ENCODE assay signal across 34 cellular contexts in the genomic region with DNA sequence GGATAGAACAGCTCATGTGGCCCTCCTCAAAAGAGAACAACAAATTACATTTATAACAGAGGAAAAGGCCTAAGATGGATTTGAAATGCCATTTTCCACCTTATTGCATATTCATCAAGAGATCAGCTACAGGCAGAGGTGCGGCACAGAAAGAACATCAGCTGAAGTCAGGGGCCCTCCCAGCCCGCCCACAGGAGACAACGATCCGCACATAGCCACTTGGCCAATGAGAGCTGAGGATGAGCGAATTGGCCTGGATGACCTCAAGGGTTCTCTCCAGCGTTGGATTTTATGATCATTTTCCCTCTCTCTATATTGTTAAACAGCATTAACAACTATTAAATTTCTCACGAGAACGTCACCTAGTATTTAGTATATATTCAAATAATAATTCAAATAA.
"Had no signal": no experiment of that assay in that cellular context is flagged by ENCODE, and none has a peak within 500 bp of the region (broad histone marks: within the 10 kb centered on the region; RNA-seq: fewer than 3 reads in every experiment).

No MANE protein-coding gene starts in this region.

- H3K36me3 Mint-ChIP-seq: activated CD8-positive, alpha-beta memory T cell treated with anti-CD3 and anti-CD28 coated beads, Interleukin-2, amount 10 ng/mL, durations not matched to agents 7 days and 5 days had no signal

- ATAC-seq: activated CD4-positive, alpha-beta T cell treated with anti-CD3 and anti-CD28 coated beads for 36 hours; activated CD4-positive, CD25-positive, alpha-beta regulatory T cell treated with anti-CD3 and anti-CD28 coated beads, Interleukin-2, amount 50 U/mL, for 24 hours; activated CD8-positive, alpha-beta memory T cell treated with anti-CD3 and anti-CD28 coated beads, Interleukin-2, amount 10 ng/mL, durations not matched to agents 7 days and 5 days; activated CD8-positive, alpha-beta T cell treated with anti-CD3 and anti-CD28 coated beads, Interleukin-2, amount 10 ng/mL, durations not matched to agents 7 days and 5 days; activated naive CD8-positive, alpha-beta T cell treated with anti-CD3 and anti-CD28 coated beads, Interleukin-2, amount 50 U/mL, for 24 hours had no signal

- H3K9me3 Mint-ChIP-seq: activated CD4-positive, alpha-beta memory T cell treated with anti-CD3 and anti-CD28 coated beads, Interleukin-2, amount 10 ng/mL, durations not matched to agents 7 days and 5 days; activated CD4-positive, alpha-beta T cell treated with anti-CD3 and anti-CD28 coated beads, Interleukin-2, amount 10 ng/mL, durations not matched to agents 7 days and 5 days; activated naive CD4-positive, alpha-beta T cell treated with anti-CD3 and anti-CD28 coated beads, Interleukin-2, amount 10 ng/mL, durations not matched to agents 7 days and 5 days; activated naive CD4-positive, alpha-beta T cell treated with anti-CD3 and anti-CD28 coated beads, Interleukin-2, amount 50 U/mL, for 24 hours; activated naive CD8-positive, alpha-beta T cell treated with anti-CD3 and anti-CD28 coated beads, Interleukin-2, amount 10 ng/mL, durations not matched to agents 7 days and 5 days; activated naive CD8-positive, alpha-beta T cell treated with anti-CD3 and anti-CD28 coated beads, Interleukin-2, amount 50 U/mL, for 24 hours; activated T-cell treated with anti-CD3 and anti-CD28 coated beads, Interleukin-2, amount 50 U/mL, for 24 hours; activated T-helper 2 cell treated with anti-CD3 and anti-CD28 coated beads, Interferon-gamma antibody, Interleukin-2, Interleukin-4, amounts not matched to agents 10 μg/mL and 5 μg/mL and 100 μg/mL, durations not matched to agents 14 hours and 24 hours and 36 hours; brain; central memory CD8-positive, alpha-beta T cell; T-helper 1 cell treated with Interleukin-12 subunit alpha and Interleukin-12 subunit beta and Interleukin-4 antibody, amounts not matched to agents 30 μg/mL and 1 μg/mL, for 36 hours; T-helper 2 cell treated with Interferon-gamma antibody and Interleukin-4, amounts not matched to agents 5 μg/mL and 100 μg/mL, for 36 hours had no signal

- H3K4me1 Mint-ChIP-seq: activated CD8-positive, alpha-beta memory T cell treated with anti-CD3 and anti-CD28 coated beads, Interleukin-2, amount 10 ng/mL, durations not matched to agents 7 days and 5 days had no signal

- DNase-seq: activated CD4-positive, alpha-beta memory T cell treated with anti-CD3 and anti-CD28 coated beads, Interleukin-2, amount 10 ng/mL, durations not matched to agents 7 days and 5 days; activated CD4-positive, alpha-beta T cell treated with anti-CD3 and anti-CD28 coated beads for 1 hour; activated CD4-positive, alpha-beta T cell treated with anti-CD3 and anti-CD28 coated beads for 36 hours; activated CD4-positive, alpha-beta T cell treated with anti-CD3 and anti-CD28 coated beads for 48 hours; activated CD4-positive, alpha-beta T cell treated with anti-CD3 and anti-CD28 coated beads, Interleukin-2, amount 10 ng/mL, durations not matched to agents 7 days and 5 days; activated CD4-positive, alpha-beta T cell treated with anti-CD3 and anti-CD28 coated beads, Interleukin-2, amount 50 U/mL, for 48 hours; activated CD4-positive, CD25-positive, alpha-beta regulatory T cell; activated CD8-positive, alpha-beta memory T cell treated with anti-CD3 and anti-CD28 coated beads for 24 hours; activated CD8-positive, alpha-beta memory T cell treated with anti-CD3 and anti-CD28 coated beads, Interleukin-2, amount 10 ng/mL, durations not matched to agents 7 days and 5 days; activated CD8-positive, alpha-beta memory T cell treated with anti-CD3 and anti-CD28 coated beads, Interleukin-2, amount 50 U/mL, for 48 hours; activated CD8-positive, alpha-beta T cell treated with anti-CD3 and anti-CD28 coated beads, Interleukin-2, amount 10 ng/mL, durations not matched to agents 7 days and 5 days; activated effector memory CD4-positive, alpha-beta T cell treated with Interleukin-2 at 50 U/mL for 16 hours; activated gamma-delta T cell; activated naive CD4-positive, alpha-beta T cell treated with anti-CD3 and anti-CD28 coated beads, Interleukin-2, amount 10 ng/mL, durations not matched to agents 7 days and 5 days; activated naive CD4-positive, alpha-beta T cell treated with Interleukin-2 at 50 U/mL for 16 hours; activated naive CD8-positive, alpha-beta T cell treated with anti-CD3 and anti-CD28 coated beads, Interleukin-2, amount 10 ng/mL, durations not matched to agents 7 days and 5 days; activated naive CD8-positive, alpha-beta T cell treated with anti-CD3 and anti-CD28 coated beads, Interleukin-2, amount 50 U/mL, for 24 hours; activated T-cell treated with anti-CD3 and anti-CD28 coated beads, Interleukin-2, amount 50 U/mL, for 24 hours; activated T-cell treated with anti-CD3 and anti-CD28 coated beads, Interleukin-2, amount 50 U/mL, for 48 hours; amygdala; anterior cingulate cortex; cerebellar nuclear complex; T-helper 2 cell; T-helper 9 cell had no signal

- H3K36me3 ChIP-seq: ascending aorta, cardiac muscle cell had no signal

- H3K27me3 ChIP-seq: ascending aorta, cardiac muscle cell had no signal

- H3K27me3 Mint-ChIP-seq: activated CD4-positive, alpha-beta memory T cell treated with anti-CD3 and anti-CD28 coated beads, Interleukin-2, amount 10 ng/mL, durations not matched to agents 7 days and 5 days; activated CD4-positive, alpha-beta T cell treated with anti-CD3 and anti-CD28 coated beads for 36 hours; activated CD4-positive, alpha-beta T cell treated with anti-CD3 and anti-CD28 coated beads, Interleukin-2, amount 10 ng/mL, durations not matched to agents 7 days and 5 days; activated CD8-positive, alpha-beta memory T cell treated with anti-CD3 and anti-CD28 coated beads, Interleukin-2, amount 10 ng/mL, durations not matched to agents 7 days and 5 days; activated naive CD4-positive, alpha-beta T cell treated with anti-CD3 and anti-CD28 coated beads, Interleukin-2, amount 10 ng/mL, durations not matched to agents 7 days and 5 days; activated naive CD4-positive, alpha-beta T cell treated with anti-CD3 and anti-CD28 coated beads, Interleukin-2, amount 50 U/mL, for 24 hours; activated naive CD8-positive, alpha-beta T cell; activated naive CD8-positive, alpha-beta T cell treated with anti-CD3 and anti-CD28 coated beads, Interleukin-2, amount 10 ng/mL, durations not matched to agents 7 days and 5 days; activated naive CD8-positive, alpha-beta T cell treated with anti-CD3 and anti-CD28 coated beads, Interleukin-2, amount 50 U/mL, for 24 hours; activated T-cell treated with anti-CD3 and anti-CD28 coated beads, Interleukin-2, amount 50 U/mL, for 24 hours; brain had no signal

- H3K4me3 ChIP-seq: ascending aorta, cardiac muscle cell had no signal

- H3K27ac Mint-ChIP-seq: activated CD4-positive, alpha-beta memory T cell treated with anti-CD3 and anti-CD28 coated beads, Interleukin-2, amount 10 ng/mL, durations not matched to agents 7 days and 5 days; activated CD4-positive, alpha-beta T cell treated with anti-CD3 and anti-CD28 coated beads for 36 hours; activated CD4-positive, alpha-beta T cell treated with anti-CD3 and anti-CD28 coated beads, Interleukin-2, amount 10 ng/mL, durations not matched to agents 7 days and 5 days; activated CD8-positive, alpha-beta memory T cell treated with anti-CD3 and anti-CD28 coated beads, Interleukin-2, amount 10 ng/mL, durations not matched to agents 7 days and 5 days; activated CD8-positive, alpha-beta T cell treated with anti-CD3 and anti-CD28 coated beads, Interleukin-2, amount 10 ng/mL, durations not matched to agents 7 days and 5 days; activated naive CD4-positive, alpha-beta T cell treated with anti-CD3 and anti-CD28 coated beads, Interleukin-2, amount 10 ng/mL, durations not matched to agents 7 days and 5 days; activated naive CD4-positive, alpha-beta T cell treated with anti-CD3 and anti-CD28 coated beads, Interleukin-2, amount 50 U/mL, for 24 hours; activated naive CD8-positive, alpha-beta T cell; activated naive CD8-positive, alpha-beta T cell treated with anti-CD3 and anti-CD28 coated beads, Interleukin-2, amount 10 ng/mL, durations not matched to agents 7 days and 5 days; activated naive CD8-positive, alpha-beta T cell treated with anti-CD3 and anti-CD28 coated beads, Interleukin-2, amount 50 U/mL, for 24 hours; activated T-cell treated with anti-CD3 and anti-CD28 coated beads, Interleukin-2, amount 50 U/mL, for 24 hours; activated T-helper 2 cell treated with anti-CD3 and anti-CD28 coated beads, Interferon-gamma antibody, Interleukin-2, Interleukin-4, amounts not matched to agents 10 μg/mL and 5 μg/mL and 100 μg/mL, durations not matched to agents 14 hours and 24 hours and 36 hours; T-helper 1 cell treated with Interleukin-12 subunit alpha and Interleukin-12 subunit beta and Interleukin-4 antibody, amounts not matched to agents 30 μg/mL and 1 μg/mL, for 36 hours; T-helper 2 cell treated with Interferon-gamma antibody and Interleukin-4, amounts not matched to agents 5 μg/mL and 100 μg/mL, for 36 hours had no signal

- H3K4me3 Mint-ChIP-seq: activated CD4-positive, alpha-beta memory T cell treated with anti-CD3 and anti-CD28 coated beads, Interleukin-2, amount 10 ng/mL, durations not matched to agents 7 days and 5 days; activated CD4-positive, alpha-beta T cell treated with anti-CD3 and anti-CD28 coated beads for 36 hours; activated CD4-positive, alpha-beta T cell treated with anti-CD3 and anti-CD28 coated beads, Interleukin-2, amount 10 ng/mL, durations not matched to agents 7 days and 5 days; activated CD8-positive, alpha-beta memory T cell treated with anti-CD3 and anti-CD28 coated beads, Interleukin-2, amount 10 ng/mL, durations not matched to agents 7 days and 5 days; activated CD8-positive, alpha-beta T cell treated with anti-CD3 and anti-CD28 coated beads, Interleukin-2, amount 10 ng/mL, durations not matched to agents 7 days and 5 days; activated naive CD4-positive, alpha-beta T cell treated with anti-CD3 and anti-CD28 coated beads, Interleukin-2, amount 10 ng/mL, durations not matched to agents 7 days and 5 days; activated naive CD4-positive, alpha-beta T cell treated with anti-CD3 and anti-CD28 coated beads, Interleukin-2, amount 50 U/mL, for 24 hours; activated naive CD8-positive, alpha-beta T cell; activated naive CD8-positive, alpha-beta T cell treated with anti-CD3 and anti-CD28 coated beads, Interleukin-2, amount 10 ng/mL, durations not matched to agents 7 days and 5 days; activated naive CD8-positive, alpha-beta T cell treated with anti-CD3 and anti-CD28 coated beads, Interleukin-2, amount 50 U/mL, for 24 hours; activated T-cell treated with anti-CD3 and anti-CD28 coated beads, Interleukin-2, amount 50 U/mL, for 24 hours; brain; central memory CD8-positive, alpha-beta T cell; T-helper 1 cell treated with Interleukin-12 subunit alpha and Interleukin-12 subunit beta and Interleukin-4 antibody, amounts not matched to agents 30 μg/mL and 1 μg/mL, for 36 hours; T-helper 2 cell treated with Interferon-gamma antibody and Interleukin-4, amounts not matched to agents 5 μg/mL and 100 μg/mL, for 36 hours had no signal
